ENCODE assay signal across 2 cellular contexts in the genomic region with DNA sequence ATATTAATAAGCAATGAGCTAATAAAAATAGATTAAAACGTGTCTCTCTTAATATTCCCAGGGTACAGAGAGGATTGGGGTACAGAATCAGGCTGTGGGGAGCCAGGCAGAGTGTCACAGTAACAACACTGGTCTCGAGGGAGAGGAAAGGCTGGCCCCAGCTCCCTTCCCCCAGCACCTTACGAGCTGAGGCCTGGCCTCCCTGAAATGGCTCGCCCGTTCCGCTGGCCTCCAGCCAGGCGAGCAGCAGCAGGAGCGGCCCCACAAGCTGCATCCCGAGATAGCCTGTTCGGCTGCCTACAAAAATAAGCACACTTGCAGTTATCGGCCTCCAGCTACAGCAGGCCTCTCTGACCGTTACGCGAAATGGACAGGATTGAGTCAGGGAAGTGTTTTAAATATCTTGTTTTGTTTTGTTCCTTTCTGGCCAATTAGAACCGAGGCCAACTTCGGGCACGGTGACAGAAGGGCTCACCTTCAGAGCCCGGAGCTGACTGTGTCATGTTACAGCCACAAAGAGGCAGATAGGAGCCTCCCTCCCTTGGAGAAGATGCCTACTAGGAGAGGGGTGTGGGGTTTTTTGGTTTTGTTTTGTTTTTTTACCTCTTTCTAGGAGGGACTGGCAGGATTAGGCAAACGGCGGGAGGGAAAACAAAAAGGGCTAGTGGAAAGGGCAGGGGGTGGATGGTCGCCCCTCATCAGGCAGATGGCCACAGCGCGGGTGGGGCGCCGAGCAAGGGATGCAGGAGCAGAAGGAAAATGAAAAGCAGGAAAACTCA.
TF ChIP-seq lines count a peak whose summit lies in the region.

No MANE protein-coding gene starts in this region.

TF ChIP-seq in GM23338, 12 proteins besides CTCF, POLR2A, EP300 and RAD21 (continued from another document):
- TF ChIP-seq JUNB (IDR thresholded peaks at IDR 0.05; ENCODE audit: unreplicated experiment) (no peak), ZNF114 (CRISPR knock-in tag; IDR thresholded peaks at IDR 0.05) (no peak), EZH2 (IDR thresholded peaks at IDR 0.05; ENCODE audit: low read depth, unreplicated experiment) (no peak), CREB1 (CRISPR knock-in tag; IDR thresholded peaks at IDR 0.05; ENCODE audit: low read depth) (no peak), STAT1 (IDR thresholded peaks at IDR 0.05; ENCODE audit: unreplicated experiment) (no peak)

TF ChIP-seq in GM12878, 131 proteins besides CTCF, POLR2A, EP300 and RAD21 (continued from another document):
- no peak for TF ChIP-seq EZH2 (IDR thresholded peaks at IDR 0.05; ENCODE audit: borderline replicate concordance, control insufficient read depth, low read depth, low read length)
- TF ChIP-seq STAT1 (conservative IDR thresholded peaks at IDR 0.05) = no peak
- no peak for TF ChIP-seq NR2C2 (IDR thresholded peaks at IDR 0.05; ENCODE audit: borderline replicate concordance, control insufficient read depth, insufficient read length, low read depth)
- no peak for TF ChIP-seq BACH1 (IDR thresholded peaks at IDR 0.05; ENCODE audit: borderline replicate concordance)
- 0 out of 2 replicates have a peak, but pooled peaks have one; percentile 24 for TF ChIP-seq CREM (IDR thresholded peaks at IDR 0.05; ENCODE audit: low read depth)
- TF ChIP-seq, protein P1, sequence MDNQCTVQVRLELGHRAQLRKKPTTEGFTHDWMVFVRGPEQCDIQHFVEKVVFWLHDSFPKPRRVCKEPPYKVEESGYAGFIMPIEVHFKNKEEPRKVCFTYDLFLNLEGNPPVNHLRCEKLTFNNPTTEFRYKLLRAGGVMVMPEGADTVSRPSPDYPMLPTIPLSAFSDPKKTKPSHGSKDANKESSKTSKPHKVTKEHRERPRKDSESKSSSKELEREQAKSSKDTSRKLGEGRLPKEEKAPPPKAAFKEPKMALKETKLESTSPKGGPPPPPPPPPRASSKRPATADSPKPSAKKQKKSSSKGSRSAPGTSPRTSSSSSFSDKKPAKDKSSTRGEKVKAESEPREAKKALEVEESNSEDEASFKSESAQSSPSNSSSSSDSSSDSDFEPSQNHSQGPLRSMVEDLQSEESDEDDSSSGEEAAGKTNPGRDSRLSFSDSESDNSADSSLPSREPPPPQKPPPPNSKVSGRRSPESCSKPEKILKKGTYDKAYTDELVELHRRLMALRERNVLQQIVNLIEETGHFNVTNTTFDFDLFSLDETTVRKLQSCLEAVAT (IDR thresholded peaks at IDR 0.05) = 0 out of 2 replicates have a peak, but pooled peaks have one; percentile 24
- TF ChIP-seq IKZF2 (IDR thresholded peaks at IDR 0.05) = peak in 1 of 2 experiments; percentile 48; a peak in 1 of 4 replicates
- no peak for TF ChIP-seq DPF2 (IDR thresholded peaks at IDR 0.05)
- peak; percentile 66; the same call in 1 of the 2 replicates for TF ChIP-seq CHD2 (IDR thresholded peaks at IDR 0.05; ENCODE audit: borderline replicate concordance, low read depth, low read length)
- TF ChIP-seq NBN (IDR thresholded peaks at IDR 0.05) = no peak
